Comparison of ENCODE assay signal across 8 cellular contexts in the genomic region with DNA sequence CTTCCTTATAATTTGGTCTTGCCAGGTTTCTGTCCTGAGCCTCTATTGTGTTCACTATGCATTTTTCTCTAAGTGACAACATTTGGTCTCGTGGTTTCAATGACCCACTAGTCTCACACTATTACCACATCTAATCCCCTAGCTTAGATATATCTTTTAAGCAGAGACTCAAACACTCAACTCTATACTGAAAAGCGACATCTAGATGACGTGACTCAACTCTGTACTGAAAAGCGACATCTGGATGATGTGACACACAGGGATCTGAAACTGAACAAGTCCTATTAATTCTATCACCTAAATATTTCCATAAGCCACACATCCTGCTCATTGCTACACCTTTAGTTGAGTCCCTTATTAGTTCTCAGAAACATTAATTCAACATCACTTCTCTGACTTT.
DNase-seq lines count a peak whose midpoint lies in the region; ATAC-seq and TF ChIP-seq lines count a peak whose summit lies in the region.

No MANE protein-coding gene starts in this region.

- no peaks in the 10 kb centered on the region for H3K36me3 ChIP-seq in GM23338 (ENCODE audit: insufficient read depth)
- no peaks in the 10 kb centered on the region for H3K36me3 ChIP-seq in mucosa of descending colon (ENCODE audit: low read depth)

- H3K4me2 ChIP-seq in GM23338 = no peak overlapping the region

- H3K9me3 ChIP-seq in mucosa of descending colon = no peaks in the 10 kb centered on the region

- TF ChIP-seq CTCF in GM10248 (IDR thresholded peaks at IDR 0.05; ENCODE audit: control extremely low read depth, extremely low read depth, low read depth, missing control alignments) (no peak), NB4 (IDR thresholded peaks at IDR 0.05; ENCODE audit: low read depth, low read length) (no peak), GM23338 (conservative IDR thresholded peaks at IDR 0.05; ENCODE audit: low read depth in 2 of 2) (no peak), mucosa of descending colon (IDR thresholded peaks at IDR 0.05) (no peak)

- H3K4me3 ChIP-seq in NB4 (ENCODE audit: low read depth, low read length) (no peak overlapping the region), GM23338 (no peak overlapping the region), mucosa of descending colon (no peak overlapping the region)

- no peak overlapping the region for H3K4me3 Mint-ChIP-seq in GM23338

- DNase-seq in GM10248 (ENCODE audit: extremely low spot score) = peak; percentile 68
- peak; percentile 15 for DNase-seq in NB4 (ENCODE audit: low read depth)
- DNase-seq in midbrain (lab: John Stamatoyannopoulos, UW) = no peak
- DNase-seq in GM23338 (ENCODE audit: low spot score) = no peak
- DNase-seq in mucosa of descending colon = no peak
- DNase-seq in A172 (ENCODE audit: low spot score) = no peak

- CTCF ChIA-PET in GM10248 (lab: Yijun Ruan, JAX) = interaction anchor here (0.9 to 1.3 kb wide), 5 partner anchors 13 to 149 kb away, joined by 3 to 5 read pairs (median 3); no protein-coding TSS in a partner anchor

- H3K27me3 Mint-ChIP-seq in GM23338 (ENCODE audit: insufficient read depth, low read depth, poor library complexity) = no peaks in the 10 kb centered on the region

- no peaks in the 10 kb centered on the region for H3F3A ChIP-seq in GM23338 (replicated peaks; ENCODE audit: low read depth)

- H3K4me1 Mint-ChIP-seq in GM23338 = no peaks in the 10 kb centered on the region

- no peaks in the 10 kb centered on the region for H4K20me1 ChIP-seq in GM23338 (replicated peaks; ENCODE audit: insufficient read depth)

- no peaks in the 10 kb centered on the region for H3K9me2 ChIP-seq in GM23338 (ENCODE audit: insufficient read depth)

- POLR2A ChIA-PET in GM10248 (lab: Yijun Ruan, JAX) = no interaction called here

- no peak overlapping the region for H3K27ac Mint-ChIP-seq in GM23338

- H3K36me3 Mint-ChIP-seq in GM23338 (ENCODE audit: low read depth) = no peaks in the 10 kb centered on the region

- ATAC-seq in GM19025 (IDR thresholded peaks at IDR 0.05; ENCODE audit: low read depth, unreplicated experiment) (peak; percentile 97), HG02840 (IDR thresholded peaks at IDR 0.05; ENCODE audit: low FRiP score, unreplicated experiment) (peak; percentile 98), GM23338 (no peak), mucosa of descending colon (no peak)

- no peak overlapping the region for H2AFZ ChIP-seq in GM23338

- no peaks in the 10 kb centered on the region for H3K9me3 Mint-ChIP-seq in GM23338

- no peak overlapping the region for H3K27ac ChIP-seq in GM23338 (ENCODE audit: low read depth)

- H3K79me2 ChIP-seq in GM23338 (replicated peaks; ENCODE audit: insufficient read depth) = no peaks in the 10 kb centered on the region

- H3K27me3 ChIP-seq in GM23338 (ENCODE audit: insufficient read depth) = no peaks in the 10 kb centered on the region

- H3K4me1 ChIP-seq in GM23338 (ENCODE audit: insufficient read depth) (no peaks in the 10 kb centered on the region), mucosa of descending colon (ENCODE audit: low read depth) (no peaks in the 10 kb centered on the region)

- intact Hi-C loops in mucosa of descending colon (cut with DNase I, micrococcal nuclease) = no loop called here

- TF ChIP-seq POLR2A in NB4 (IDR thresholded peaks at IDR 0.05; ENCODE audit: extremely low read depth, insufficient read length) = no peak

TF ChIP-seq in GM23338, 12 proteins besides CTCF, POLR2A, EP300 and RAD21:
- TF ChIP-seq NANOG (IDR thresholded peaks at IDR 0.05; ENCODE audit: borderline replicate concordance) = no peak

Comparison
In these comparisons a context has a peak if more than half of its experiments do, and no peak if none do; other contexts are left out.
1. DNase-seq: peak in GM10248 (single experiment) and NB4 (single experiment); none in midbrain (single experiment), GM23338 (single experiment), mucosa of descending colon (0 of 3) and A172 (single experiment).
2. ATAC-seq: peak in GM19025 (single experiment) and HG02840 (single experiment); none in GM23338 (single experiment) and mucosa of descending colon (single experiment).